14 cellular contexts compared by ENCODE assay signal in genomic region chr17:57443781-57444180, GRCh38.
A peak's percentile ranks its signal among the peaks of the same experiment; 100 is the strongest.
DNase-seq lines count a peak whose midpoint lies in the region; ATAC-seq, FAIRE-seq and TF ChIP-seq lines count a peak whose summit lies in the region.
"Had no signal": no experiment of that assay in that cellular context is flagged by ENCODE, and none has a peak within 500 bp of the region (broad histone marks: within the 10 kb centered on the region; RNA-seq: fewer than 3 reads in every experiment).

No MANE protein-coding gene starts in this region.

- TF ChIP-seq EP300 in A549 (IDR thresholded peaks at IDR 0.05) = no peak
- no peak for TF ChIP-seq EP300 in transverse colon (IDR thresholded peaks at IDR 0.05; ENCODE audit: low read depth)

- intact Hi-C loops in transverse colon (cut with DNase I; ENCODE audit: low total_unique reads) = no loop called here

- no peak overlapping the region for H3K9ac ChIP-seq in H9 (ENCODE audit: extremely low read depth, insufficient read length, low read length)
- H3K9ac ChIP-seq: GM23248 had no signal

- CTCF ChIA-PET in A549 (lab: Yijun Ruan, JAX) = interaction anchor here (1.0 to 6.1 kb wide), 6 partner anchors 15 to 304 kb away, joined by 3 to 60 read pairs (median 4); no protein-coding TSS in a partner anchor

- peaks cover 7% of the 10 kb centered on the region for H3K36me3 Mint-ChIP-seq in activated naive CD8-positive, alpha-beta T cell
- H3K36me3 Mint-ChIP-seq in naive B cell (no peaks in the 10 kb centered on the region), H9 (ENCODE audit: insufficient read depth in 1 of 3, low read depth in 3 of 3) (no peaks in the 10 kb centered on the region; a peak in 2 of 7 replicates)

- TF ChIP-seq CTCF in A549 (IDR thresholded peaks at IDR 0.05) = no peak
- TF ChIP-seq CTCF in HL-60 (IDR thresholded peaks at IDR 0.05; ENCODE audit: insufficient read depth, low read length) = no peak
- TF ChIP-seq CTCF in transverse colon (IDR thresholded peaks at IDR 0.05) = no peak
- TF ChIP-seq CTCF in H9 (conservative IDR thresholded peaks at IDR 0.05) = no peak

- no peak overlapping the region for H4K91ac ChIP-seq in H9 (ENCODE audit: insufficient read length, low read depth, low read length)

- H3K18ac ChIP-seq in H9 (ENCODE audit: insufficient read length, low read depth, low read length) = no peak overlapping the region

- H3K4me2 ChIP-seq in A549 (peak overlapping the region; percentile 55; the same call in 2 of the 3 replicates), H9 (ENCODE audit: insufficient read depth, insufficient read length, low read length) (no peak overlapping the region)

- TF ChIP-seq POLR2A in A549 (IDR thresholded peaks at IDR 0.05; ENCODE audit: low read length) (no peak), transverse colon (IDR thresholded peaks at IDR 0.05) (no peak)

- H3K27me3 Mint-ChIP-seq in activated naive CD8-positive, alpha-beta T cell = no peaks in the 10 kb centered on the region
- H3K27me3 Mint-ChIP-seq in naive B cell (no peaks in the 10 kb centered on the region), H9 (ENCODE audit: low read depth) (no peaks in the 10 kb centered on the region)
- H3K27me3 Mint-ChIP-seq: memory B cell had no signal

- no peak overlapping the region for H3K56ac ChIP-seq in H9 (ENCODE audit: insufficient read length, low read depth, low read length)

- H3K23me2 ChIP-seq in H9 (ENCODE audit: insufficient read length, low read depth, low read length, poor library complexity, severe bottlenecking) = no peaks in the 10 kb centered on the region

- in situ Hi-C loops in transverse colon (cut with MboI; ENCODE audit: low pct_ligation_motif_present in 1 of 4, low pct_unique_long_range_greater_than_20kb in 1 of 4, low sequenced_read_pairs in 3 of 4) = no loop called here

- H2AK5ac ChIP-seq in H9 (ENCODE audit: insufficient read length, low read length) = no peak overlapping the region

- H4K5ac ChIP-seq in H9 (ENCODE audit: insufficient read length, low read depth, low read length) = no peak overlapping the region

- peak overlapping the region; percentile 95 for H3K27ac Mint-ChIP-seq in activated naive CD8-positive, alpha-beta T cell
- H3K27ac Mint-ChIP-seq in naive B cell (peak overlapping the region in 1 of 6 donors; percentile 82), H9 (no peak overlapping the region)

- peaks cover 71% of the 10 kb centered on the region for H3K4me1 Mint-ChIP-seq in activated naive CD8-positive, alpha-beta T cell (ENCODE audit: low read depth)
- H3K4me1 Mint-ChIP-seq in naive B cell (peaks cover 72 to 97% (median 95%) of the 10 kb centered on the region in 3 donors), H9 (peaks cover 41 to 54% of the 10 kb centered on the region in 2 experiments)

- H3K9me3 ChIP-seq in A549 (no peaks in the 10 kb centered on the region), transverse colon (no peaks in the 10 kb centered on the region), H9 (ENCODE audit: control insufficient read depth, low read depth, low read length) (no peaks in the 10 kb centered on the region)
- H3K9me3 ChIP-seq: BE2C had no signal

- H3K14ac ChIP-seq in H9 (ENCODE audit: insufficient read depth, low read length) = no peak overlapping the region

- 85% methylated on average over 5 of the region's 5 CpGs for whole genome bisulfite sequencing in A549 (ENCODE audit: missing lambda C conversion rate)
- WGBS in transverse colon (ENCODE audit: low coverage in 1 of 2), 2 donors = 93 to 100% methylated on average over 3 to 5 of the region's 5 CpGs
- WGBS in H9 (ENCODE audit: extremely low coverage, insufficient read length, low lambda C conversion rate) = no CpG with 5 or more reads among the region's 5 CpGs

- FAIRE-seq in A549 (lab: Jason Lieb, UNC) = no peak

- H4K8ac ChIP-seq in H9 (replicated peaks; ENCODE audit: insufficient read length, low read depth, low read length) = no peak overlapping the region

- POLR2A ChIA-PET in A549 (lab: Yijun Ruan, JAX) = no interaction called here

- H3K4me3 Mint-ChIP-seq in activated naive CD8-positive, alpha-beta T cell = no peak overlapping the region
- H3K4me3 Mint-ChIP-seq in naive B cell (peak overlapping the region in 6 of 8 donors; percentile 12 to 67 (median 55)), H9 (no peak overlapping the region)

- H2BK120ac ChIP-seq in H9 (ENCODE audit: low read depth, low read length, poor library complexity, severe bottlenecking) = no peak overlapping the region

- DNase-seq in A549 (ENCODE audit: low read depth in 1 of 2, low spot score in 1 of 2) = no peak
- no peak for DNase-seq in HL-60 (ENCODE audit: low read depth in 1 of 2, low spot score in 1 of 2)
- no peak for DNase-seq in naive B cell
- no peak for DNase-seq in SKM-1 treated with dmso at 0.1 percent for 144 hours (lab: John Stamatoyannopoulos, UW; ENCODE audit: unreplicated experiment)
- DNase-seq in transverse colon = no peak
- no peak for DNase-seq in H9
- DNase-seq: BE2C; effector CD8-positive, alpha-beta T cell; NCI-H2029 treated with DMSO at 0.1 percent for 48 hours; NCI-H82 had no signal

- H3K23ac ChIP-seq in H9 (ENCODE audit: insufficient read length, low read depth, low read length) = no peak overlapping the region

- no peak overlapping the region for H2BK15ac ChIP-seq in H9 (ENCODE audit: low read depth, low read length)

- no peak for ATAC-seq in A549
- no peak for ATAC-seq in naive B cell (ENCODE audit: low read depth in 2 of 2)
- no peak for ATAC-seq in HG03460 (IDR thresholded peaks at IDR 0.05; ENCODE audit: unreplicated experiment)

- no peak overlapping the region for H3T11ph ChIP-seq in H9 (ENCODE audit: low read length)

- H2BK5ac ChIP-seq in H9 (ENCODE audit: insufficient read length, low read length) = no peak overlapping the region

- no peaks in the 10 kb centered on the region for H4K20me1 ChIP-seq in H9 (ENCODE audit: control insufficient read depth, insufficient read depth, insufficient read length)

- H3K4ac ChIP-seq in H9 (ENCODE audit: low read depth, low read length) = no peak overlapping the region

- no peaks in the 10 kb centered on the region for H3K27me3 ChIP-seq in HL-60 (ENCODE audit: insufficient read depth, poor library complexity, severe bottlenecking)
- no peaks in the 10 kb centered on the region for H3K27me3 ChIP-seq in transverse colon
- no peaks in the 10 kb centered on the region for H3K27me3 ChIP-seq in H9 (ENCODE audit: insufficient read depth, low read length)
- H3K27me3 ChIP-seq: BE2C had no signal

- TF ChIP-seq RAD21 in A549 (conservative IDR thresholded peaks at IDR 0.05 in 1 of 2, IDR thresholded peaks at IDR 0.05 in 1 of 2) = no peak

- no peaks in the 10 kb centered on the region for H3K79me1 ChIP-seq in H9 (ENCODE audit: insufficient read depth, low read depth, low read length, poor library complexity, severe bottlenecking)

- H2BK12ac ChIP-seq in H9 (ENCODE audit: insufficient read length, low read depth, low read length) = no peak overlapping the region

- H2AFZ ChIP-seq in H9 (ENCODE audit: low read length) = no peak overlapping the region
- H2AFZ ChIP-seq: GM23248 had no signal

- H3K4me3 ChIP-seq in A549 (no peak overlapping the region), HL-60 (replicated peaks; ENCODE audit: insufficient read depth, low read length) (no peak overlapping the region), transverse colon (no peak overlapping the region)
- H3K4me3 ChIP-seq: GM23248 had no signal

- no peaks in the 10 kb centered on the region for H3K36me3 ChIP-seq in transverse colon

- H3K27ac ChIP-seq in A549 (peak overlapping the region; percentile 82 to 85), HL-60 (replicated peaks) (peak overlapping the region; percentile 54), transverse colon (peak overlapping the region in 1 of 4 donors; percentile 2), H9 (ENCODE audit: insufficient read length, low read depth, low read length) (no peak overlapping the region)
- H3K27ac ChIP-seq: GM23248 had no signal

- no peak overlapping the region for H2BK20ac ChIP-seq in H9 (ENCODE audit: low read depth, low read length, poor library complexity, severe bottlenecking)

- H3K4me1 ChIP-seq in A549 (peaks cover 75% of the 10 kb centered on the region), transverse colon (peaks cover 0 to 34% (median 15%) of the 10 kb centered on the region in 4 donors), H9 (ENCODE audit: insufficient read depth, low read length) (peaks cover 8% of the 10 kb centered on the region)

- H3K79me2 ChIP-seq in H9 (ENCODE audit: insufficient read depth, low read length) = no peaks in the 10 kb centered on the region; the same call in 1 of the 2 replicates

- no peaks in the 10 kb centered on the region for H3K9me3 Mint-ChIP-seq in activated naive CD8-positive, alpha-beta T cell (ENCODE audit: low read depth)
- no peaks in the 10 kb centered on the region for H3K9me3 Mint-ChIP-seq in naive B cell
- H3K9me3 Mint-ChIP-seq in H9 = no peaks in the 10 kb centered on the region
- H3K9me3 Mint-ChIP-seq: memory B cell had no signal

TF ChIP-seq in A549, 52 proteins besides CTCF, POLR2A, EP300 and RAD21 (continues in another document):
- no peak for TF ChIP-seq CEBPB (IDR thresholded peaks at IDR 0.05)
- no peak for TF ChIP-seq RNF2 (IDR thresholded peaks at IDR 0.05; ENCODE audit: borderline replicate concordance, low read depth)
- TF ChIP-seq HES2 (IDR thresholded peaks at IDR 0.05) = no peak
- no peak for TF ChIP-seq CHD2 (IDR thresholded peaks at IDR 0.05; ENCODE audit: low read length, partially characterized antibody)

Comparison
In these comparisons a context has a peak if more than half of its experiments do, and no peak if none do; other contexts are left out.
1. H3K4me3 Mint-ChIP-seq: peak in naive B cell (6 of 8); none in activated naive CD8-positive, alpha-beta T cell (single experiment) and H9 (0 of 2).